Comparison of ENCODE assay signal across 8 cellular contexts in the genomic region with DNA sequence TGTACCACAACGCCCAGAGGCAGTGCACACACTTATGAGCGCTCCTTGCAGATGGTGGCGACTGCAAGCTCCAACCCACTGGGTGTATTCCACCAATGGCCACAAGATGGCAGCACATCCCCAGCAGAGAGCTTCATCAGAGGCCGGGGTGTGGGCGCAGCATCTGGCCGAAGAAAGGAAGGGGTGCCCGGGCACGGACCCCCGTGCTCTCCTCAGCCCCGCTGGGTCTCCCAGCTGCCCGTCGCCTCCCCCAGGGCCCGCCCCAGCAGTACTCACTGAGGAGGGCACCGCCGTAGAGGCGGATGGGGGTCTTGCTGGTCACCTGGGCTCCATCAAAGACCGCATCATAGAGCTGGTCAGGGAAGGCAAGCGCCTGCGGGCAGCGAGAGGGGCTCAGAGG. TPM values are rescaled to one million over a fixed set of nuclear protein-coding genes. Genes with fewer than 3 reads are reported as not detected.
DNase-seq lines count a peak whose midpoint lies in the region; ATAC-seq and TF ChIP-seq lines count a peak whose summit lies in the region.

No MANE protein-coding gene starts in this region.

- H2AFZ ChIP-seq in Loucy (ENCODE audit: low read length), result no peak overlapping the region

- DNase-seq in C1 segment of cervical spinal cord (lab: John Stamatoyannopoulos, UW), result peak in 13 of 14 donors; percentile 31 to 81 (median 65)
- DNase-seq in SK-N-DZ (ENCODE audit: low spot score), result peak; percentile 76
- peak; percentile 84 for DNase-seq in activated naive CD4-positive, alpha-beta T cell treated with Interleukin-2 at 50 U/mL for 16 hours
- DNase-seq in Right ventricle myocardium inferior (ENCODE audit: missing footprints), result peak; percentile 90
- DNase-seq in prostate gland (ENCODE audit: low spot score), result peak; percentile 79
- DNase-seq in aorta, result peak; percentile 87 to 91

- H3F3A ChIP-seq in Loucy (ENCODE audit: low read depth), result no peaks in the 10 kb centered on the region

- ATAC-seq in GM19438 (IDR thresholded peaks at IDR 0.05; ENCODE audit: low read depth, unreplicated experiment) (peak; percentile 77), Right ventricle myocardium inferior (peak; percentile 49), aorta (ENCODE audit: low FRiP score) (peak; percentile 86)

- no peaks in the 10 kb centered on the region for H3K79me2 ChIP-seq in Loucy (ENCODE audit: insufficient read depth, low read length)

- no peak overlapping the region for H3K4me2 ChIP-seq in Loucy (ENCODE audit: low read depth, low read length, poor library complexity, severe bottlenecking)

- no peak overlapping the region for H3K9ac ChIP-seq in Loucy (ENCODE audit: low read depth, low read length, poor library complexity, severe bottlenecking)

- no peaks in the 10 kb centered on the region for H3K9me3 ChIP-seq in Loucy (ENCODE audit: insufficient read depth, low read depth, low read length)
- H3K9me3 ChIP-seq in prostate gland, result no peaks in the 10 kb centered on the region
- H3K9me3 ChIP-seq in aorta (ENCODE audit: control insufficient read depth, low read length), result no peaks in the 10 kb centered on the region

- peak; percentile 96 for TF ChIP-seq CTCF in Loucy (conservative IDR thresholded peaks at IDR 0.05; ENCODE audit: low read length)
- TF ChIP-seq CTCF in prostate gland (IDR thresholded peaks at IDR 0.05), result peak; percentile 93 to 98 (median 96)

- H3K4me1 ChIP-seq in Loucy (ENCODE audit: insufficient read depth, low read length, poor library complexity, severe bottlenecking), result peaks cover 3% of the 10 kb centered on the region
- H3K4me1 ChIP-seq in prostate gland (replicated peaks), result no peaks in the 10 kb centered on the region
- no peaks in the 10 kb centered on the region for H3K4me1 ChIP-seq in aorta (ENCODE audit: control insufficient read depth in 1 of 2, insufficient read depth in 2 of 2, low read length in 2 of 2)

- no peak overlapping the region for H3K4me3 ChIP-seq in Loucy (ENCODE audit: low read length, poor library complexity, severe bottlenecking)
- no peak overlapping the region for H3K4me3 ChIP-seq in prostate gland
- H3K4me3 ChIP-seq in aorta (ENCODE audit: low read length in 2 of 2), result no peak overlapping the region

- no peaks in the 10 kb centered on the region for H4K20me1 ChIP-seq in Loucy (ENCODE audit: insufficient read depth, low read length, poor library complexity, severe bottlenecking)

- H3K9me2 ChIP-seq in Loucy (replicated peaks; ENCODE audit: low read depth, low read length), result no peaks in the 10 kb centered on the region

- H3K27me3 ChIP-seq in Loucy (ENCODE audit: insufficient read depth, low read length, poor library complexity, severe bottlenecking), result no peaks in the 10 kb centered on the region
- H3K27me3 ChIP-seq in prostate gland (replicated peaks; ENCODE audit: insufficient read depth), result no peaks in the 10 kb centered on the region
- no peaks in the 10 kb centered on the region for H3K27me3 ChIP-seq in aorta (ENCODE audit: control insufficient read depth in 1 of 2, insufficient read depth in 2 of 2, low read length in 1 of 2)

- no peaks in the 10 kb centered on the region for H3K36me3 ChIP-seq in Loucy (ENCODE audit: insufficient read depth, low read length)
- H3K36me3 ChIP-seq in prostate gland, result no peaks in the 10 kb centered on the region
- no peaks in the 10 kb centered on the region for H3K36me3 ChIP-seq in aorta (ENCODE audit: control insufficient read depth in 1 of 2, insufficient read depth in 2 of 2, low read length in 1 of 2)

- 23% methylated on average over 20 of the region's 20 CpGs for WGBS in prostate gland
- 18 to 24% methylated on average over 18 to 20 of the region's 20 CpGs for WGBS in aorta, 2 donors

- H3K27ac ChIP-seq in prostate gland (no peak overlapping the region), aorta (ENCODE audit: low read depth in 1 of 2, low read length in 2 of 2) (no peak overlapping the region)

- intact Hi-C loops in Right ventricle myocardium inferior (cut with DNase I), result loop anchor here (1.0 to 10.0 kb wide), 3 partner anchors 169 to 396 kb away; no protein-coding TSS in a partner anchor
- intact Hi-C loops in prostate gland (cut with DNase I), result loop anchor here (1.0 to 10.0 kb wide), 3 partner anchors 168 to 398 kb away; no protein-coding TSS in a partner anchor
- intact Hi-C loops in aorta (cut with DNase I), result loop anchor here (1.0 to 10.0 kb wide), 4 partner anchors 167 to 398 kb away; no protein-coding TSS in a partner anchor

- TF ChIP-seq POLR2A in prostate gland (IDR thresholded peaks at IDR 0.05), result no peak

RNA-seq across cellular contexts. Expression of gene TP53I11, which starts 14.2 kb away (rescaled TPM):
- 16.0 and 23.6 TPM in 2 replicates for polyA plus RNA-seq in SK-N-DZ (2014; cell fraction: cytosol; rRNA removed)
- polyA plus RNA-seq in SK-N-DZ (2014; cell fraction: nucleus; rRNA removed), result 26.8 and 36.3 TPM in 2 replicates
- total RNA-seq in Right ventricle myocardium inferior, result 59.1 TPM
- total RNA-seq in prostate gland, result 100 to 1,000 TPM in 1 of 2 donors, 10 to 100 TPM in 1; 72.0 to 115 TPM
- 10 to 100 TPM; 54.5 to 85.6 TPM for total RNA-seq in aorta
- polyA plus RNA-seq in aorta, result 10 to 100 TPM; 25.9 to 37.3 TPM
